Comparison of ENCODE assay signal across 1 cellular context in genomic region chr21:45954271-45954670, GRCh38.
TF ChIP-seq lines count a peak whose summit lies in the region.

No MANE protein-coding gene starts in this region.

TF ChIP-seq in GM23338, 12 proteins besides CTCF, POLR2A, EP300 and RAD21 (continued from another document):
- TF ChIP-seq ZNF462 (CRISPR knock-in tag; IDR thresholded peaks at IDR 0.05) (no peak), EZH2 (IDR thresholded peaks at IDR 0.05; ENCODE audit: low read depth, unreplicated experiment) (no peak), ZNF331 (CRISPR knock-in tag; IDR thresholded peaks at IDR 0.05; ENCODE audit: low read depth) (no peak), ZNF114 (CRISPR knock-in tag; IDR thresholded peaks at IDR 0.05) (no peak), JUNB (IDR thresholded peaks at IDR 0.05; ENCODE audit: unreplicated experiment) (no peak), ETS1 (IDR thresholded peaks at IDR 0.05) (no peak), POLR2AphosphoS5 (IDR thresholded peaks at IDR 0.05; ENCODE audit: low read depth) (no peak), CREB1 (CRISPR knock-in tag; IDR thresholded peaks at IDR 0.05; ENCODE audit: low read depth) (no peak)
